ENCODE assay signal across 8 cellular contexts in genomic region chr2:197434541-197435513, GRCh38. TPM values are rescaled to one million over a fixed set of nuclear protein-coding genes. Genes with fewer than 3 reads are reported as not detected.
DNase-seq lines count a peak whose midpoint lies in the region; ATAC-seq, FAIRE-seq and TF ChIP-seq lines count a peak whose summit lies in the region.

TSS of gene SF3B1 (minus strand) at chr2:197435028. CDS start at chr2:197434999, 29 bp downstream.

- 0 out of 2 replicates have a peak, but pooled peaks cover 5% of the 10 kb centered on the region for H3K36me3 ChIP-seq in HUES64 (ENCODE audit: insufficient read depth, low read length)
- H3K36me3 ChIP-seq in OCI-LY1 (ENCODE audit: insufficient read depth, low read length), result peaks cover 1% of the 10 kb centered on the region; the same call in 1 of the 2 replicates
- H3K36me3 ChIP-seq in mesodermal cell (ENCODE audit: control insufficient read depth, insufficient read depth, low read length), result peaks cover 21% of the 10 kb centered on the region

- peak; percentile 98 for DNase-seq in Calu3
- DNase-seq in activated CD8-positive, alpha-beta memory T cell treated with anti-CD3 and anti-CD28 coated beads, Interleukin-2, amount 50 U/mL, for 4 hours, result peak; percentile 99
- peak; percentile 98 for DNase-seq in stimulated activated CD8-positive, alpha-beta memory T cell treated with anti-CD3 and anti-CD28 coated beads, Interleukin-15, amount 100 ng/mL, for 4 hours (ENCODE audit: low read depth in 2 of 2)

- intact Hi-C loops in Calu3 (cut with micrococcal nuclease; ENCODE audit: unreplicated experiment), result no loop called here

- H3K36me3 Mint-ChIP-seq in Calu3 (ENCODE audit: insufficient read depth, unreplicated experiment), result peaks cover 38% of the 10 kb centered on the region

- peaks cover 34% of the 10 kb centered on the region for H3K4me1 Mint-ChIP-seq in Calu3 (ENCODE audit: low read depth, unreplicated experiment)

- H3K27ac ChIP-seq in HUES64 (ENCODE audit: low read depth, low read length), result peak within 1 kb of the TSS; percentile 90
- H3K27ac ChIP-seq in OCI-LY1 (ENCODE audit: low read depth, low read length, poor library complexity, severe bottlenecking), result peak within 1 kb of the TSS; percentile 78
- H3K27ac ChIP-seq in mesodermal cell (ENCODE audit: low read depth, low read length, severe bottlenecking), result peak within 1 kb of the TSS; percentile 98

- peak within 1 kb of the TSS; percentile 99 for H3K27ac Mint-ChIP-seq in Calu3 (ENCODE audit: unreplicated experiment)

- H3K4me3 ChIP-seq in HUES64 (ENCODE audit: low read length), result peak within 1 kb of the TSS; percentile 87
- H3K4me3 ChIP-seq in OCI-LY1 (ENCODE audit: low read depth, low read length, poor library complexity, severe bottlenecking), result peak within 1 kb of the TSS; percentile 93
- H3K4me3 ChIP-seq in mesodermal cell (ENCODE audit: extremely low read depth, insufficient read depth, low read length, poor library complexity, severe bottlenecking), result peak within 1 kb of the TSS; percentile 100

- TF ChIP-seq CTCF in Calu3 (IDR thresholded peaks at IDR 0.05; ENCODE audit: unreplicated experiment) (no peak), OCI-LY1 (IDR thresholded peaks at IDR 0.05; ENCODE audit: low read length) (no peak)

- no peaks in the 10 kb centered on the region for H3K27me3 Mint-ChIP-seq in Calu3 (ENCODE audit: unreplicated experiment)

- H3K4me2 ChIP-seq in OCI-LY1 (ENCODE audit: low read length), result peak within 1 kb of the TSS; percentile 100

- CTCF ChIA-PET in Calu3 (lab: Charles Lee), result interaction anchor here (0.6 to 1.7 kb wide), 3 partner anchors 18 to 65 kb away, joined by 3 to 7 read pairs (median 5); partner anchors contain the start of genes COQ10B, HSPD1 and HSPE1

- WGBS in HUES64, result under 1% methylated on average over 74 of the region's 74 CpGs
- WGBS in mesodermal cell (ENCODE audit: insufficient coverage in 2 of 2), 2 experiments, result 0 to 1% methylated on average over 70 of the region's 74 CpGs

- H3K4me1 ChIP-seq in HUES64 (ENCODE audit: insufficient read depth, low read length) (peaks cover 20% of the 10 kb centered on the region), OCI-LY1 (ENCODE audit: insufficient read depth, low read length, severe bottlenecking) (peaks cover 48% of the 10 kb centered on the region), mesodermal cell (ENCODE audit: control insufficient read depth, insufficient read depth, low read length, poor library complexity, severe bottlenecking) (peaks cover 17% of the 10 kb centered on the region)

- peaks cover 50% of the 10 kb centered on the region for H3K79me2 ChIP-seq in OCI-LY1 (ENCODE audit: insufficient read depth, low read length)

- no peaks in the 10 kb centered on the region for H4K20me1 ChIP-seq in OCI-LY1 (ENCODE audit: insufficient read depth, low read length)

- no peak within 1 kb of the TSS for H2AFZ ChIP-seq in OCI-LY1 (ENCODE audit: low read length)

- no peaks in the 10 kb centered on the region for H3K27me3 ChIP-seq in HUES64 (ENCODE audit: insufficient read depth, low read length)
- no peaks in the 10 kb centered on the region for H3K27me3 ChIP-seq in OCI-LY1 (ENCODE audit: insufficient read depth, low read length)

- H3K9me3 Mint-ChIP-seq in Calu3 (ENCODE audit: low read depth, unreplicated experiment), result no peaks in the 10 kb centered on the region

- H3K9me3 ChIP-seq in HUES64 (ENCODE audit: insufficient read depth, low read depth, low read length), result no peaks in the 10 kb centered on the region
- no peaks in the 10 kb centered on the region for H3K9me3 ChIP-seq in OCI-LY1 (ENCODE audit: low read length)
- no peaks in the 10 kb centered on the region for H3K9me3 ChIP-seq in mesodermal cell (ENCODE audit: control insufficient read depth, low read length)

- peak; percentile 91 for FAIRE-seq in endometrium (lab: Jason Lieb, UNC)

- peak; percentile 92 for ATAC-seq in GM21447 (IDR thresholded peaks at IDR 0.05; ENCODE audit: unreplicated experiment)

- no peaks in the 10 kb centered on the region for H3K9me2 ChIP-seq in OCI-LY1 (ENCODE audit: low read depth, low read length)

- no TSS peak for BruUV-seq in Calu3 (replicated peaks; lab: Mats Ljungman, UMichigan)

- peak within 1 kb of the TSS; percentile 76 for H3K4me3 Mint-ChIP-seq in Calu3 (ENCODE audit: low read depth, unreplicated experiment)

- no peaks in the 10 kb centered on the region for H3F3A ChIP-seq in OCI-LY1 (ENCODE audit: insufficient read depth, low read length)

- H3K9ac ChIP-seq in HUES64 (ENCODE audit: low read depth, low read length), result peak within 1 kb of the TSS; percentile 99
- peak within 1 kb of the TSS; percentile 97 for H3K9ac ChIP-seq in OCI-LY1 (ENCODE audit: low read length)

RNA-seq across cellular contexts. Expression of gene SF3B1, which starts in this region (rescaled TPM):
- total RNA-seq in Calu3 (2022), result 234 and 249 TPM in 2 replicates
- 187 TPM for polyA plus RNA-seq in HUES64 (2013, experiment 1 of 2)
- polyA plus RNA-seq in HUES64 (2013, experiment 2 of 2), result 186 TPM
- polyA plus RNA-seq in mesodermal cell (2013, experiment 1 of 2), result 299 TPM
- 285 TPM for polyA plus RNA-seq in mesodermal cell (2013, experiment 2 of 2)

Comparison
In these comparisons a context has a peak if more than half of its experiments do, and no peak if none do; other contexts are left out.
1. Peak in every context shown above with its lines: DNase-seq, ATAC-seq, H3K4me3 ChIP-seq and H3K27ac ChIP-seq.